Comparison of ENCODE assay signal across 16 cellular contexts in genomic region chr5:171938358-171938757, GRCh38.
A peak's percentile ranks its signal among the peaks of the same experiment; 100 is the strongest.
DNase-seq lines count a peak whose midpoint lies in the region; ATAC-seq and TF ChIP-seq lines count a peak whose summit lies in the region.
"Had no signal": no experiment of that assay in that cellular context is flagged by ENCODE, and none has a peak within 500 bp of the region (broad histone marks: within the 10 kb centered on the region; RNA-seq: fewer than 3 reads in every experiment).

No MANE protein-coding gene starts in this region.

- H3K4me1 ChIP-seq in ovary (ENCODE audit: insufficient read depth) (peaks cover 7% of the 10 kb centered on the region), left ventricle myocardium inferior (peaks cover 28% of the 10 kb centered on the region)

- no peak overlapping the region for H3K4me3 ChIP-seq in ovary
- no peak overlapping the region for H3K4me3 ChIP-seq in left ventricle myocardium inferior
- H3K4me3 ChIP-seq: GM23338 had no signal

- no peaks in the 10 kb centered on the region for H3K9me3 ChIP-seq in T-helper 17 cell (ENCODE audit: control insufficient read depth, low read length, poor library complexity, severe bottlenecking)
- no peaks in the 10 kb centered on the region for H3K9me3 ChIP-seq in ovary
- H3K9me3 ChIP-seq in left ventricle myocardium inferior (replicated peaks), result peaks cover 21% of the 10 kb centered on the region
- H3K9me3 ChIP-seq: BE2C had no signal

- H3K4me1 Mint-ChIP-seq in stimulated activated naive CD8-positive, alpha-beta T cell treated with anti-CD3 and anti-CD28 coated beads, Interleukin-15, Interleukin-2, amounts not matched to agents 100 ng/mL and 50 ng/mL, for 24 hours (ENCODE audit: low read depth), result peaks cover 39% of the 10 kb centered on the region
- peaks cover 64% of the 10 kb centered on the region for H3K4me1 Mint-ChIP-seq in stimulated activated naive CD8-positive, alpha-beta T cell treated with anti-CD3 and anti-CD28 coated beads, Interleukin-15, amount 100 ng/mL, for 72 hours
- H3K4me1 Mint-ChIP-seq in T-helper 17 cell, result peaks cover 26% of the 10 kb centered on the region
- H3K4me1 Mint-ChIP-seq in memory B cell, result peaks cover 26% of the 10 kb centered on the region
- H3K4me1 Mint-ChIP-seq in osteocyte (ENCODE audit: unreplicated experiment), result peaks cover 7% of the 10 kb centered on the region

- no peak for DNase-seq in stimulated activated naive CD8-positive, alpha-beta T cell treated with anti-CD3 and anti-CD28 coated beads, Interleukin-15, amount 100 ng/mL, for 72 hours
- DNase-seq in T-helper 17 cell, result no peak
- DNase-seq in memory B cell (ENCODE audit: low spot score in 2 of 2), result no peak
- DNase-seq in renal cortical epithelial cell (ENCODE audit: low read depth), result peak; percentile 75
- DNase-seq in osteocyte (ENCODE audit: extremely low spot score, unreplicated experiment), result no peak
- DNase-seq in ovary, result no peak
- DNase-seq in left ventricle myocardium inferior, result no peak
- DNase-seq: BE2C; C1 segment of cervical spinal cord; CD4-positive, CD25-positive, alpha-beta regulatory T cell; DMS153; DMS79; GF-D8; HCEC 1CT had no signal

- no peak for TF ChIP-seq EP300 in ovary (IDR thresholded peaks at IDR 0.05)

- H3K36me3 ChIP-seq in ovary (no peaks in the 10 kb centered on the region), left ventricle myocardium inferior (no peaks in the 10 kb centered on the region)
- H3K36me3 ChIP-seq: BE2C had no signal

- peak overlapping the region; percentile 14 for H3K27ac Mint-ChIP-seq in stimulated activated naive CD8-positive, alpha-beta T cell treated with anti-CD3 and anti-CD28 coated beads, Interleukin-15, Interleukin-2, amounts not matched to agents 100 ng/mL and 50 ng/mL, for 24 hours
- no peak overlapping the region for H3K27ac Mint-ChIP-seq in stimulated activated naive CD8-positive, alpha-beta T cell treated with anti-CD3 and anti-CD28 coated beads, Interleukin-15, amount 100 ng/mL, for 72 hours
- H3K27ac Mint-ChIP-seq in T-helper 17 cell, result peak overlapping the region; percentile 65
- peak overlapping the region; percentile 91 for H3K27ac Mint-ChIP-seq in memory B cell
- H3K27ac Mint-ChIP-seq in osteocyte (ENCODE audit: unreplicated experiment), result no peak overlapping the region
- H3K27ac Mint-ChIP-seq: GM23338 had no signal

- TF ChIP-seq POLR2A in ovary (IDR thresholded peaks at IDR 0.05), result no peak

- peaks cover 22% of the 10 kb centered on the region for H3K36me3 Mint-ChIP-seq in stimulated activated naive CD8-positive, alpha-beta T cell treated with anti-CD3 and anti-CD28 coated beads, Interleukin-15, Interleukin-2, amounts not matched to agents 100 ng/mL and 50 ng/mL, for 24 hours (ENCODE audit: low read depth)
- H3K36me3 Mint-ChIP-seq in T-helper 17 cell (ENCODE audit: low read depth), result peaks cover 4% of the 10 kb centered on the region
- peaks cover 11% of the 10 kb centered on the region for H3K36me3 Mint-ChIP-seq in memory B cell
- peaks cover 5% of the 10 kb centered on the region for H3K36me3 Mint-ChIP-seq in osteocyte (ENCODE audit: unreplicated experiment)

- H3K27me3 Mint-ChIP-seq in stimulated activated naive CD8-positive, alpha-beta T cell treated with anti-CD3 and anti-CD28 coated beads, Interleukin-15, Interleukin-2, amounts not matched to agents 100 ng/mL and 50 ng/mL, for 24 hours, result no peaks in the 10 kb centered on the region
- H3K27me3 Mint-ChIP-seq in stimulated activated naive CD8-positive, alpha-beta T cell treated with anti-CD3 and anti-CD28 coated beads, Interleukin-15, amount 100 ng/mL, for 72 hours, result no peaks in the 10 kb centered on the region
- no peaks in the 10 kb centered on the region for H3K27me3 Mint-ChIP-seq in T-helper 17 cell
- no peaks in the 10 kb centered on the region for H3K27me3 Mint-ChIP-seq in memory B cell
- H3K27me3 Mint-ChIP-seq in osteocyte (ENCODE audit: unreplicated experiment), result no peaks in the 10 kb centered on the region
- H3K27me3 Mint-ChIP-seq: CD4-positive, CD25-positive, alpha-beta regulatory T cell had no signal

- no peaks in the 10 kb centered on the region for H3K9me3 Mint-ChIP-seq in stimulated activated naive CD8-positive, alpha-beta T cell treated with anti-CD3 and anti-CD28 coated beads, Interleukin-15, Interleukin-2, amounts not matched to agents 100 ng/mL and 50 ng/mL, for 24 hours
- H3K9me3 Mint-ChIP-seq in stimulated activated naive CD8-positive, alpha-beta T cell treated with anti-CD3 and anti-CD28 coated beads, Interleukin-15, amount 100 ng/mL, for 72 hours, result no peaks in the 10 kb centered on the region
- H3K9me3 Mint-ChIP-seq in memory B cell (peaks cover 3% of the 10 kb centered on the region), osteocyte (ENCODE audit: unreplicated experiment) (peaks cover 7% of the 10 kb centered on the region)
- H3K9me3 Mint-ChIP-seq: GM23338 had no signal

- no peak overlapping the region for H3K4me3 Mint-ChIP-seq in stimulated activated naive CD8-positive, alpha-beta T cell treated with anti-CD3 and anti-CD28 coated beads, Interleukin-15, Interleukin-2, amounts not matched to agents 100 ng/mL and 50 ng/mL, for 24 hours
- H3K4me3 Mint-ChIP-seq in stimulated activated naive CD8-positive, alpha-beta T cell treated with anti-CD3 and anti-CD28 coated beads, Interleukin-15, amount 100 ng/mL, for 72 hours, result no peak overlapping the region
- no peak overlapping the region for H3K4me3 Mint-ChIP-seq in T-helper 17 cell
- no peak overlapping the region for H3K4me3 Mint-ChIP-seq in memory B cell
- H3K4me3 Mint-ChIP-seq in osteocyte (ENCODE audit: unreplicated experiment), result no peak overlapping the region
- H3K4me3 Mint-ChIP-seq: CD4-positive, CD25-positive, alpha-beta regulatory T cell; GM23338 had no signal

- H3K27ac ChIP-seq in ovary, result no peak overlapping the region
- H3K27ac ChIP-seq in left ventricle myocardium inferior (replicated peaks), result no peak overlapping the region

- H3K27me3 ChIP-seq in ovary (no peaks in the 10 kb centered on the region), left ventricle myocardium inferior (ENCODE audit: low read depth) (no peaks in the 10 kb centered on the region)
- H3K27me3 ChIP-seq: BE2C had no signal

- TF ChIP-seq CTCF in osteocyte (IDR thresholded peaks at IDR 0.05), result no peak
- TF ChIP-seq CTCF in ovary (IDR thresholded peaks at IDR 0.05), result no peak
- TF ChIP-seq CTCF in left ventricle myocardium inferior (IDR thresholded peaks at IDR 0.05; ENCODE audit: borderline replicate concordance), result no peak

- intact Hi-C loops in ovary (cut with DNase I) (no loop called here), left ventricle myocardium inferior (cut with micrococcal nuclease) (no loop called here)

- no peak for ATAC-seq in stimulated activated naive CD8-positive, alpha-beta T cell treated with anti-CD3 and anti-CD28 coated beads, Interleukin-15, amount 100 ng/mL, for 72 hours
- ATAC-seq in T-helper 17 cell (no peak), memory B cell (ENCODE audit: low read depth) (no peak)
- ATAC-seq: GM23338 had no signal

Comparison
In these comparisons a context has a peak if more than half of its experiments do, and no peak if none do; other contexts are left out.
1. H3K27ac Mint-ChIP-seq: peak in stimulated activated naive CD8-positive, alpha-beta T cell treated with anti-CD3 and anti-CD28 coated beads, Interleukin-15, Interleukin-2, amounts not matched to agents 100 ng/mL and 50 ng/mL, for 24 hours (single experiment), T-helper 17 cell (single experiment) and memory B cell (single experiment); none in stimulated activated naive CD8-positive, alpha-beta T cell treated with anti-CD3 and anti-CD28 coated beads, Interleukin-15, amount 100 ng/mL, for 72 hours (0 of 2) and osteocyte (single experiment).